ENCODE assay signal across 27 cellular contexts in the genomic region with DNA sequence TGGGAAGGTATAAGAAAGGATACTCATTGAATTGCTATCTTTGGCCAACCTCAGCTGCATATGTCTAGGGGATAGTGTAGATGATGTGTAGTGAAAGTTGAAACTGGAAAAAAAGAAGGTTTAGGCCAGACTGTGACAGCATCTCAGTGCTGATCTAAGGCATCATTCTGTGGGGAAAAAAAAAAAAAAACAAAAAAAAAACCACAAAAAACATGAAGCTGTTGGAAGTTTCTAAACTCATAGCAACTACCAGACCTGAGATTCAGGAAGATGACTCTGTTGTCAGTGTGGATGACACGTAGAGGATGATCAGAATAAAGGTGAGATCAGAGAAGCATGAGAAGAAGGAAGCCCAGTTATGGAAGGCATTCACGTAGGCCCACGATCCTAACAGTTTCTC.
DNase-seq lines count a peak whose midpoint lies in the region; ATAC-seq and TF ChIP-seq lines count a peak whose summit lies in the region.
"Had no signal": no experiment of that assay in that cellular context is flagged by ENCODE, and none has a peak within 500 bp of the region (broad histone marks: within the 10 kb centered on the region; RNA-seq: fewer than 3 reads in every experiment).

No MANE protein-coding gene starts in this region.

- peaks cover 6% of the 10 kb centered on the region for H3K36me3 Mint-ChIP-seq in activated T-helper 17 cell treated with anti-CD3 and anti-CD28 coated beads, Interleukin-2, amount 50 U/mL, for 72 hours (ENCODE audit: low read depth)
- H3K36me3 Mint-ChIP-seq: activated CD8-positive, alpha-beta memory T cell treated with anti-CD3 and anti-CD28 coated beads, Interleukin-2, amount 10 ng/mL, durations not matched to agents 7 days and 5 days had no signal

- TF ChIP-seq CTCF in GM12865 (IDR thresholded peaks at IDR 0.05; ENCODE audit: insufficient read depth, low read depth, low read length, missing control alignments): no peak

- ATAC-seq in GM18909 (IDR thresholded peaks at IDR 0.05; ENCODE audit: poor library complexity, unreplicated experiment) (peak; percentile 40), HG02571 (IDR thresholded peaks at IDR 0.05; ENCODE audit: unreplicated experiment) (peak; percentile 28), HG03469 (IDR thresholded peaks at IDR 0.05; ENCODE audit: unreplicated experiment) (no peak)
- ATAC-seq in activated T-helper 17 cell treated with anti-CD3 and anti-CD28 coated beads, Interleukin-2, amount 50 U/mL, for 72 hours (replicated peaks): peak; percentile 68
- ATAC-seq: activated CD8-positive, alpha-beta memory T cell treated with anti-CD3 and anti-CD28 coated beads, Interleukin-2, amount 10 ng/mL, durations not matched to agents 7 days and 5 days; HepG2 had no signal

- peak overlapping the region; percentile 90 for H3K27ac Mint-ChIP-seq in activated T-helper 17 cell treated with anti-CD3 and anti-CD28 coated beads, Interleukin-2, amount 50 U/mL, for 72 hours
- H3K27ac Mint-ChIP-seq: activated CD8-positive, alpha-beta memory T cell treated with anti-CD3 and anti-CD28 coated beads, Interleukin-2, amount 10 ng/mL, durations not matched to agents 7 days and 5 days had no signal

- H3K4me3 Mint-ChIP-seq in activated T-helper 17 cell treated with anti-CD3 and anti-CD28 coated beads, Interleukin-2, amount 50 U/mL, for 72 hours: peak overlapping the region; percentile 44
- H3K4me3 Mint-ChIP-seq: activated CD8-positive, alpha-beta memory T cell treated with anti-CD3 and anti-CD28 coated beads, Interleukin-2, amount 10 ng/mL, durations not matched to agents 7 days and 5 days had no signal

- H3K4me3 ChIP-seq in GM12865 (ENCODE audit: low read depth, low read length): no peak overlapping the region
- H3K4me3 ChIP-seq: coronary artery, Peyer's patch, SJCRH30, skin epidermis, thyroid gland had no signal

- DNase-seq in GM12865 (ENCODE audit: low read depth): peak; percentile 26
- no peak for DNase-seq in OCI-M2 (lab: John Stamatoyannopoulos, UW; ENCODE audit: unreplicated experiment)
- DNase-seq in NCI-H2171 treated with DMSO at 0.1 percent for 48 hours (lab: John Stamatoyannopoulos, UW): no peak
- no peak for DNase-seq in DMS153 (lab: John Stamatoyannopoulos, UW)
- DNase-seq: activated CD4-positive, alpha-beta T cell treated with anti-CD3 and anti-CD28 coated beads for 48 hours; activated CD8-positive, alpha-beta memory T cell treated with anti-CD3 and anti-CD28 coated beads, Interleukin-2, amount 10 ng/mL, durations not matched to agents 7 days and 5 days; activated effector memory CD4-positive, alpha-beta T cell treated with Interleukin-2 at 50 U/mL for 16 hours; amygdala; C1 segment of cervical spinal cord; kidney glomerular epithelial cell; mammary epithelial cell; NCI-H1092 treated with DMSO at 0.1 percent for 48 hours; NCI-H2029 treated with DMSO at 0.1 percent for 48 hours; NCI-H446; NK-92 treated with Interleukin-12 subunit alpha and Interleukin-12 subunit beta, amount 100 ng/mL, for 24 hours; Peyer's patch; SJCRH30; stimulated activated CD4-positive, alpha-beta T cell treated with anti-CD3 and anti-CD28 coated beads, Interleukin-1b, Interleukin-23, amount 100 ng/mL, for 48 hours; stimulated activated naive CD4-positive, alpha-beta T cell; thyroid gland had no signal

- H3K4me1 Mint-ChIP-seq in activated T-helper 17 cell treated with anti-CD3 and anti-CD28 coated beads, Interleukin-2, amount 50 U/mL, for 72 hours: peaks cover 31% of the 10 kb centered on the region

- H3K9me3 Mint-ChIP-seq in activated T-helper 17 cell treated with anti-CD3 and anti-CD28 coated beads, Interleukin-2, amount 50 U/mL, for 72 hours: peaks cover 9% of the 10 kb centered on the region

- peaks cover 8% of the 10 kb centered on the region for H3K27me3 Mint-ChIP-seq in activated T-helper 17 cell treated with anti-CD3 and anti-CD28 coated beads, Interleukin-2, amount 50 U/mL, for 72 hours
- H3K27me3 Mint-ChIP-seq: activated CD8-positive, alpha-beta memory T cell treated with anti-CD3 and anti-CD28 coated beads, Interleukin-2, amount 10 ng/mL, durations not matched to agents 7 days and 5 days had no signal
